ENCODE assay signal across 19 cellular contexts in the genomic region with DNA sequence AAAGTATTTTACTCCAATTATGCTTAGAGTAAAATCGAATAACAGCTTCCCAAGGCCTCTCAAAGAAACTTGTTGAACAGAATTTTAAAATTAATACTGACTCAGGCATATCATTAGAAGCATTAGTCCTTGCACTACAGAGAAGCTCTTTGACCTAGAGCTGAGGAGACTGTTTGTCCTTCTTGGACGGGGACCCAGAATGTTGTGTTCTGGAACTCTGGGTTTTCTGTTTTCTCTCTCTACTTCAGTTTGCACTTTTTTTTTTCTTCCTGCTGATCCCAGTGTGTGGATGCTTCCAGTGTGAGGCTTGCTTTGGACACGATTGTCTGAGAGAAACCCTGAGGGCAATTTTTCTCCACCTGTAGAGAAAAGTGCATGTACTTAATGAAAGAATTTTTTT.
A peak's percentile ranks its signal among the peaks of the same experiment; 100 is the strongest.
DNase-seq lines count a peak whose midpoint lies in the region; ATAC-seq and TF ChIP-seq lines count a peak whose summit lies in the region.
"Had no signal": no experiment of that assay in that cellular context is flagged by ENCODE, and none has a peak within 500 bp of the region (broad histone marks: within the 10 kb centered on the region; RNA-seq: fewer than 3 reads in every experiment).

No MANE protein-coding gene starts in this region.

- 35 to 45% methylated on average over 3 of the region's 3 CpGs for WGBS in testis, 2 donors
- WGBS in esophagus squamous epithelium, 2 donors: 32 to 39% methylated on average over 3 of the region's 3 CpGs

- TF ChIP-seq CTCF in dorsolateral prefrontal cortex (IDR thresholded peaks at IDR 0.05 in 54 of 56, conservative IDR thresholded peaks at IDR 0.05 in 2 of 56; ENCODE audit: low read depth in 1 of 56, partially characterized antibody in 56 of 56) (no peak), testis (IDR thresholded peaks at IDR 0.05) (no peak), esophagus squamous epithelium (IDR thresholded peaks at IDR 0.05) (no peak)

- H3K27me3 ChIP-seq in dorsolateral prefrontal cortex: no peaks in the 10 kb centered on the region
- H3K27me3 ChIP-seq in testis: no peaks in the 10 kb centered on the region
- no peaks in the 10 kb centered on the region for H3K27me3 ChIP-seq in esophagus squamous epithelium
- H3K27me3 ChIP-seq: BE2C had no signal

- ATAC-seq in GM19035 (IDR thresholded peaks at IDR 0.05; ENCODE audit: unreplicated experiment): no peak
- ATAC-seq: GM23338, HCT116 had no signal

- H3K27ac ChIP-seq in dorsolateral prefrontal cortex (peak overlapping the region in 51 of 59 donors; percentile 2 to 89 (median 60)), testis (peak overlapping the region; percentile 16 to 68), esophagus squamous epithelium (no peak overlapping the region)
- H3K27ac ChIP-seq: 22Rv1, RWPE1 had no signal

- TF ChIP-seq POLR2A in testis (IDR thresholded peaks at IDR 0.05): no peak
- no peak for TF ChIP-seq POLR2A in esophagus squamous epithelium (IDR thresholded peaks at IDR 0.05)

- intact Hi-C loops in dorsolateral prefrontal cortex (cut with DNase I): no loop called here
- intact Hi-C loops in testis (cut with DNase I; ENCODE audit: low total_unique reads): no loop called here
- intact Hi-C loops in esophagus squamous epithelium (cut with DNase I): no loop called here

- no peak overlapping the region for H3K4me3 ChIP-seq in dorsolateral prefrontal cortex
- H3K4me3 ChIP-seq in testis: no peak overlapping the region
- H3K4me3 ChIP-seq in esophagus squamous epithelium: no peak overlapping the region
- H3K4me3 ChIP-seq: GM23338 had no signal

- DNase-seq in NCI-H146 (lab: John Stamatoyannopoulos, UW): peak; percentile 55
- DNase-seq in NCI-H146 treated with DMSO at 0.1 percent for 48 hours (lab: John Stamatoyannopoulos, UW; ENCODE audit: unreplicated experiment): no peak
- peak in 2 of 10 donors; percentile 40 to 52 for DNase-seq in dorsolateral prefrontal cortex
- DNase-seq in medulla oblongata (ENCODE audit: extremely low spot score): peak; percentile 80
- peak; percentile 76 for DNase-seq in testis
- no peak for DNase-seq in esophagus squamous epithelium (lab: John Stamatoyannopoulos, UW)
- DNase-seq in NCI-H748 treated with DMSO at 0.1 percent for 48 hours (lab: John Stamatoyannopoulos, UW): no peak
- DNase-seq: BE2C; Calu3; CD4-positive, alpha-beta memory T cell; DMS79; NCI-H1930; NCI-H2171; NCI-H446 treated with DMSO at 0.1 percent for 48 hours had no signal

- H3K4me1 ChIP-seq in testis (no peaks in the 10 kb centered on the region), esophagus squamous epithelium (no peaks in the 10 kb centered on the region)
- H3K4me1 ChIP-seq: BE2C had no signal

- no peaks in the 10 kb centered on the region for H3K9me3 ChIP-seq in testis
- H3K9me3 ChIP-seq in esophagus squamous epithelium: peaks cover 0 to 1% (median 0%) of the 10 kb centered on the region in 3 donors
- H3K9me3 ChIP-seq: BE2C had no signal

- no peaks in the 10 kb centered on the region for H3K36me3 ChIP-seq in testis (ENCODE audit: low read depth, missing control alignments)
- no peaks in the 10 kb centered on the region for H3K36me3 ChIP-seq in esophagus squamous epithelium
- H3K36me3 ChIP-seq: BE2C had no signal

Comparison
In these comparisons a context has a peak if more than half of its experiments do, and no peak if none do; other contexts are left out.
1. DNase-seq: peak in NCI-H146 (single experiment), medulla oblongata (single experiment) and testis (single experiment); none in NCI-H146 treated with DMSO at 0.1 percent for 48 hours (single experiment), esophagus squamous epithelium (single experiment) and NCI-H748 treated with DMSO at 0.1 percent for 48 hours (single experiment).
2. H3K27ac ChIP-seq: peak in dorsolateral prefrontal cortex (51 of 59) and testis (2 of 2); none in esophagus squamous epithelium (0 of 4).